ENCODE assay signal across 10 cellular contexts in genomic region chr9:20940447-20941176, GRCh38.
DNase-seq lines count a peak whose midpoint lies in the region; ATAC-seq, FAIRE-seq and TF ChIP-seq lines count a peak whose summit lies in the region.
"Had no signal": no experiment of that assay in that cellular context is flagged by ENCODE, and none has a peak within 500 bp of the region (broad histone marks: within the 10 kb centered on the region; RNA-seq: fewer than 3 reads in every experiment).

No MANE protein-coding gene starts in this region.

- no peak for FAIRE-seq in kidney (lab: Jason Lieb, UNC)

- no peak overlapping the region for H3K9ac ChIP-seq in SK-N-MC (ENCODE audit: insufficient read length)
- no peak overlapping the region for H3K9ac ChIP-seq in kidney (ENCODE audit: low read length in 2 of 2)
- H3K9ac ChIP-seq: BLaER1 treated with 17β-estradiol and CSF1 and Interleukin-3, amounts not matched to agents 10 nM and 100 nM had no signal

- H3K4me1 ChIP-seq in heart left ventricle (peaks cover 0 to 6% (median 0%) of the 10 kb centered on the region in 12 donors), aorta (ENCODE audit: control insufficient read depth in 1 of 2, insufficient read depth in 2 of 2, low read length in 2 of 2) (peaks cover 0 to 2% of the 10 kb centered on the region in 2 donors), kidney (ENCODE audit: control insufficient read depth in 1 of 2, insufficient read depth in 1 of 2, low read depth in 1 of 2, low read length in 2 of 2) (no peaks in the 10 kb centered on the region), HAP-1 (peaks cover 9% of the 10 kb centered on the region)
- H3K4me1 ChIP-seq: BLaER1 treated with 17β-estradiol and CSF1 and Interleukin-3, amounts not matched to agents 10 nM and 100 nM had no signal

- no peak overlapping the region for H3K27ac ChIP-seq in heart left ventricle
- H3K27ac ChIP-seq in SK-N-MC, result 0 out of 2 replicates have a peak overlapping the region, but pooled peaks have one; percentile 6
- no peak overlapping the region for H3K27ac ChIP-seq in aorta (ENCODE audit: low read depth in 1 of 2, low read length in 2 of 2)
- no peak overlapping the region for H3K27ac ChIP-seq in kidney (ENCODE audit: low read depth in 2 of 2, low read length in 2 of 2)
- H3K27ac ChIP-seq: BLaER1 treated with 17β-estradiol and CSF1 and Interleukin-3, amounts not matched to agents 10 nM and 100 nM; thoracic aorta had no signal

- DNase-seq in left ventricle myocardium superior (no peak), heart left ventricle (no peak), SK-N-MC (ENCODE audit: low read depth, low spot score) (peak; percentile 10), aorta (no peak), KG1 (lab: John Stamatoyannopoulos, UW) (no peak), kidney (no peak), HAP-1 (ENCODE audit: low spot score in 2 of 2) (no peak)

- ATAC-seq in left ventricle myocardium superior (peak; percentile 17), heart left ventricle (no peak), HG02763 (IDR thresholded peaks at IDR 0.05; ENCODE audit: unreplicated experiment) (peak; percentile 43), aorta (ENCODE audit: low FRiP score) (peak; percentile 33)

- TF ChIP-seq CTCF in heart left ventricle (IDR thresholded peaks at IDR 0.05) (no peak), kidney (IDR thresholded peaks at IDR 0.05; ENCODE audit: borderline replicate concordance, extremely low read depth, insufficient read depth) (no peak)

- WGBS in heart left ventricle, 4 donors, result 64 to 70% (median 66%) methylated on average over 3 of the region's 3 CpGs
- WGBS in aorta, 2 donors, result 67 to 68% methylated on average over 3 of the region's 3 CpGs

- peaks cover 0 to 17% (median 4%) of the 10 kb centered on the region in 9 donors for H3K36me3 ChIP-seq in heart left ventricle
- peaks cover 7% of the 10 kb centered on the region; the same call in 1 of the 2 replicates for H3K36me3 ChIP-seq in SK-N-MC (ENCODE audit: insufficient read depth, low read length)
- H3K36me3 ChIP-seq in aorta (ENCODE audit: control insufficient read depth in 1 of 2, insufficient read depth in 2 of 2, low read length in 1 of 2), result no peaks in the 10 kb centered on the region
- no peaks in the 10 kb centered on the region for H3K36me3 ChIP-seq in kidney (ENCODE audit: control insufficient read depth in 1 of 2, insufficient read depth in 2 of 2, low read length in 2 of 2)
- H3K36me3 ChIP-seq in HAP-1 (replicated peaks), result no peaks in the 10 kb centered on the region
- H3K36me3 ChIP-seq: thoracic aorta had no signal

- intact Hi-C loops in left ventricle myocardium superior (cut with micrococcal nuclease), result loop anchor here (2.0 to 10.0 kb wide), 4 partner anchors 174 to 1013 kb away; partner anchors contain the start of gene MLLT3
- intact Hi-C loops in heart left ventricle (cut with DNase I), result loop anchor here (1.0 to 10.0 kb wide), 17 partner anchors 56 to 1466 kb away; partner anchors contain the start of gene MLLT3 (in 4 of the 10)
- intact Hi-C loops in aorta (cut with DNase I), result loop anchor here (5.0 kb wide), 3 partner anchors 172 to 1013 kb away; no protein-coding TSS in a partner anchor
- intact Hi-C loops in kidney (cut with DNase I), result loop anchor here (10.0 kb wide), 2 partner anchors 586 to 1016 kb away; no protein-coding TSS in a partner anchor

- no peak for TF ChIP-seq POLR2A in heart left ventricle (IDR thresholded peaks at IDR 0.05)

- H3K4me3 ChIP-seq in heart left ventricle, result no peak overlapping the region
- no peak overlapping the region for H3K4me3 ChIP-seq in SK-N-MC
- H3K4me3 ChIP-seq in aorta (ENCODE audit: low read length in 2 of 2), result no peak overlapping the region
- H3K4me3 ChIP-seq in kidney (ENCODE audit: low read length in 2 of 2), result no peak overlapping the region
- no peak overlapping the region for H3K4me3 ChIP-seq in HAP-1
- H3K4me3 ChIP-seq: BLaER1 treated with 17β-estradiol and CSF1 and Interleukin-3, amounts not matched to agents 10 nM and 100 nM; thoracic aorta had no signal

- in situ Hi-C loops in HAP-1 (cut with MboI; ENCODE audit: low sequenced_read_pairs), result loop anchor here (10.0 kb wide), 1 partner anchor 586 kb away; no protein-coding TSS in a partner anchor

- H3K9me3 ChIP-seq in heart left ventricle (no peaks in the 10 kb centered on the region), SK-N-MC (ENCODE audit: low read depth, low read length) (no peaks in the 10 kb centered on the region), aorta (ENCODE audit: control insufficient read depth, low read length) (no peaks in the 10 kb centered on the region), kidney (ENCODE audit: control insufficient read depth in 1 of 2, low read length in 2 of 2) (no peaks in the 10 kb centered on the region), HAP-1 (no peaks in the 10 kb centered on the region)
- H3K9me3 ChIP-seq: thoracic aorta had no signal

- H3K27me3 ChIP-seq in heart left ventricle, result no peaks in the 10 kb centered on the region
- H3K27me3 ChIP-seq in aorta (ENCODE audit: control insufficient read depth in 1 of 2, insufficient read depth in 2 of 2, low read length in 1 of 2), result no peaks in the 10 kb centered on the region
- no peaks in the 10 kb centered on the region for H3K27me3 ChIP-seq in HAP-1 (ENCODE audit: low read depth)
- H3K27me3 ChIP-seq: BLaER1 treated with 17β-estradiol and CSF1 and Interleukin-3, amounts not matched to agents 10 nM and 100 nM had no signal

Comparison
In these comparisons a context has a peak if more than half of its experiments do, and no peak if none do; other contexts are left out.
1. ATAC-seq: peak in left ventricle myocardium superior (single experiment), HG02763 (single experiment) and aorta (single experiment); none in heart left ventricle (0 of 4).